In genomic region chr11:62928011-62928410, GRCh38 we compare ENCODE assay signal across 1 cellular context.
TF ChIP-seq lines count a peak whose summit lies in the region.

No MANE protein-coding gene starts in this region.

TF ChIP-seq in HepG2, 621 proteins besides CTCF, POLR2A, EP300 and RAD21:
- TF ChIP-seq SIN3B (IDR thresholded peaks at IDR 0.05; ENCODE audit: low read length) (no peak), ZNF558 (CRISPR knock-in tag; IDR thresholded peaks at IDR 0.05; ENCODE audit: borderline replicate concordance) (no peak), ZNF225 (CRISPR knock-in tag; IDR thresholded peaks at IDR 0.05) (no peak), CHD4 (IDR thresholded peaks at IDR 0.05; ENCODE audit: borderline replicate concordance, low read length) (no peak), CEBPB (IDR thresholded peaks at IDR 0.05; ENCODE audit: borderline replicate concordance, low read depth, low read length) (no peak), RXRB (CRISPR knock-in tag; IDR thresholded peaks at IDR 0.05; ENCODE audit: borderline replicate concordance) (no peak), HDAC6 (IDR thresholded peaks at IDR 0.05; ENCODE audit: low read depth, low read length) (no peak), SP5 (CRISPR knock-in tag; IDR thresholded peaks at IDR 0.05; ENCODE audit: borderline replicate concordance, low read depth) (no peak), ZNF383 (CRISPR knock-in tag; IDR thresholded peaks at IDR 0.05; ENCODE audit: borderline replicate concordance) (no peak), ATF5 (CRISPR knock-in tag; IDR thresholded peaks at IDR 0.05; ENCODE audit: low read depth) (no peak), PRMT3 (CRISPR knock-in tag; IDR thresholded peaks at IDR 0.05; ENCODE audit: borderline replicate concordance, low read depth) (no peak), TP53 (CRISPR knock-in tag; conservative IDR thresholded peaks at IDR 0.05) (no peak), ZNF800 (CRISPR knock-in tag; IDR thresholded peaks at IDR 0.05) (no peak), CCDC6 (CRISPR knock-in tag; IDR thresholded peaks at IDR 0.05) (no peak), ZNF841 (CRISPR knock-in tag; IDR thresholded peaks at IDR 0.05; ENCODE audit: borderline replicate concordance) (no peak)
- TF ChIP-seq, protein P1, sequence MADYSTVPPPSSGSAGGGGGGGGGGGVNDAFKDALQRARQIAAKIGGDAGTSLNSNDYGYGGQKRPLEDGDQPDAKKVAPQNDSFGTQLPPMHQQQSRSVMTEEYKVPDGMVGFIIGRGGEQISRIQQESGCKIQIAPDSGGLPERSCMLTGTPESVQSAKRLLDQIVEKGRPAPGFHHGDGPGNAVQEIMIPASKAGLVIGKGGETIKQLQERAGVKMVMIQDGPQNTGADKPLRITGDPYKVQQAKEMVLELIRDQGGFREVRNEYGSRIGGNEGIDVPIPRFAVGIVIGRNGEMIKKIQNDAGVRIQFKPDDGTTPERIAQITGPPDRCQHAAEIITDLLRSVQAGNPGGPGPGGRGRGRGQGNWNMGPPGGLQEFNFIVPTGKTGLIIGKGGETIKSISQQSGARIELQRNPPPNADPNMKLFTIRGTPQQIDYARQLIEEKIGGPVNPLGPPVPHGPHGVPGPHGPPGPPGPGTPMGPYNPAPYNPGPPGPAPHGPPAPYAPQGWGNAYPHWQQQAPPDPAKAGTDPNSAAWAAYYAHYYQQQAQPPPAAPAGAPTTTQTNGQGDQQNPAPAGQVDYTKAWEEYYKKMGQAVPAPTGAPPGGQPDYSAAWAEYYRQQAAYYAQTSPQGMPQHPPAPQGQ (CRISPR knock-in tag; IDR thresholded peaks at IDR 0.05; ENCODE audit: borderline replicate concordance) = no peak
- TF ChIP-seq, protein P2, sequence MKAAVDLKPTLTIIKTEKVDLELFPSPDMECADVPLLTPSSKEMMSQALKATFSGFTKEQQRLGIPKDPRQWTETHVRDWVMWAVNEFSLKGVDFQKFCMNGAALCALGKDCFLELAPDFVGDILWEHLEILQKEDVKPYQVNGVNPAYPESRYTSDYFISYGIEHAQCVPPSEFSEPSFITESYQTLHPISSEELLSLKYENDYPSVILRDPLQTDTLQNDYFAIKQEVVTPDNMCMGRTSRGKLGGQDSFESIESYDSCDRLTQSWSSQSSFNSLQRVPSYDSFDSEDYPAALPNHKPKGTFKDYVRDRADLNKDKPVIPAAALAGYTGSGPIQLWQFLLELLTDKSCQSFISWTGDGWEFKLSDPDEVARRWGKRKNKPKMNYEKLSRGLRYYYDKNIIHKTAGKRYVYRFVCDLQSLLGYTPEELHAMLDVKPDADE (CRISPR knock-in tag; IDR thresholded peaks at IDR 0.05) = no peak
